ENCODE assay signal across 1 cellular context in the genomic region with DNA sequence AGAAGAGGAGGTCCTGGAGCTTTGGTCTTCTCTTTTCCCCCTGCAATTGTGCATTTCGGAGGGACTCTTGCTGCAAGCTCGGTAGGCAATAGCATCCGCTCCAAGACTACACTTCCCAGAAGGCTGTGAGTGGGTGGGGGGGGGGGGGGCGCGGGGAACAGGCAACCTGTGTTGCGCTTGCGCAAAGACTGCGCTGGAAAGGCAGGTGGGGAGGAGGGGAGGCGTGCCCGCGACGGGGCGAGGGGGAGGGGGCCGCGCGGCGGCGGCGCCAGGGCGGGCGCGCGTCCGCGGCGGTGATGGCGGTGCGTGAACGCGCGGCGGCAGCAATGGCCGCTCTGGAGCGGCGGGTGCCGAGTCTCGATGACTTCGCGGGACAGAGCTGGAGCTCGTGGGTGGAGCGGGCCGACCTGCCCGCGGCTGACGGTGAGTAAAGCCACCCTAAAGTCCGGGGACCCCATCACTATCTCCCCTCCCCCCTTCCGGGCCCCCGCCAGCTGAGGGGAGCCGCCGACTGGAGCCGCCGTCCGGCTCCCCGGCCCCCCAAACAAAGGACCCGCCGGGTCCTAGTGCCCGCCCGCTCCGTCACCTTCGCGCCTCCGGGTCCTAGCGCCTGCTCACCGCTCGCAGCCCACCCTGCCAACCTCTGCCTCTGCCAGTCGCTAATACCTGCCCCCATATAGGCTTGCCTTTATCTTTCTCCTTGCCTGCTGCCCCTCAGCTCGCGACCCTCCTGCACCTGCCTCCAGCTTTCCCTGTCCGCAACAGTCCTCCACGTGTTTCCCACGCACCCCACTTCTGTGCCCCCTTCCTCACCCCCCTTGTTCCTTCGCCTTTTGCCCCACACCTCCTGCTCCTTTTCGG.
TF ChIP-seq lines count a peak whose summit lies in the region.

Gene ATXN7L2 (plus strand): TSS at position 248 of the 861 bp plus-strand sequence. CDS start 49 bp downstream, at position 297.

TF ChIP-seq in HepG2, 621 proteins besides CTCF, POLR2A, EP300 and RAD21 (continued from another document and continues in another):
- TF ChIP-seq ZNF564 (CRISPR knock-in tag; IDR thresholded peaks at IDR 0.05) (0 out of 2 replicates have a peak, but pooled peaks have one; percentile 51), ZNF782 (CRISPR knock-in tag; IDR thresholded peaks at IDR 0.05; ENCODE audit: borderline replicate concordance) (peak; percentile 87; the same call in 1 of the 2 replicates), POLR2AphosphoS2 (IDR thresholded peaks at IDR 0.05; ENCODE audit: low read depth, low read length) (no peak), ZNF891 (CRISPR knock-in tag; IDR thresholded peaks at IDR 0.05) (peak; percentile 94; the same call in 1 of the 2 replicates), ZNF343 (CRISPR knock-in tag; IDR thresholded peaks at IDR 0.05) (0 out of 2 replicates have a peak, but pooled peaks have one; percentile 21), KLF6 (CRISPR knock-in tag; IDR thresholded peaks at IDR 0.05) (peak; percentile 44; the same call in 1 of the 2 replicates), ZBTB21 (CRISPR knock-in tag; IDR thresholded peaks at IDR 0.05) (no peak), ZBTB7A (CRISPR knock-in tag; IDR thresholded peaks at IDR 0.05) (no peak), ZBTB38 (CRISPR knock-in tag; IDR thresholded peaks at IDR 0.05) (peak; percentile 54), ZNF567 (CRISPR knock-in tag; IDR thresholded peaks at IDR 0.05; ENCODE audit: borderline replicate concordance) (0 out of 2 replicates have a peak, but pooled peaks have one; percentile 46), ASH2L (IDR thresholded peaks at IDR 0.05; ENCODE audit: insufficient read length, low read depth, low read length) (peak; percentile 93), SATB2 (CRISPR knock-in tag; IDR thresholded peaks at IDR 0.05) (no peak), ARID5B (CRISPR knock-in tag; IDR thresholded peaks at IDR 0.05) (peak; percentile 64), ZSCAN21 (CRISPR knock-in tag; IDR thresholded peaks at IDR 0.05; ENCODE audit: borderline replicate concordance) (peak; percentile 84; the same call in 1 of the 2 replicates), ZNF550 (CRISPR knock-in tag; IDR thresholded peaks at IDR 0.05; ENCODE audit: borderline replicate concordance) (no peak; the same call in 1 of the 2 replicates), RBM22 (optimal IDR thresholded peaks at IDR 0.05; ENCODE audit: low read length) (no peak), SMARCE1 (IDR thresholded peaks at IDR 0.05; ENCODE audit: borderline replicate concordance) (no peak), TGIF2 (CRISPR knock-in tag; IDR thresholded peaks at IDR 0.05) (no peak), ZNF878 (CRISPR knock-in tag; IDR thresholded peaks at IDR 0.05) (no peak), ZSCAN30 (CRISPR knock-in tag; IDR thresholded peaks at IDR 0.05) (no peak), ZNF724P (CRISPR knock-in tag; IDR thresholded peaks at IDR 0.05; ENCODE audit: borderline replicate concordance) (no peak), ZNF773 (CRISPR knock-in tag; IDR thresholded peaks at IDR 0.05; ENCODE audit: borderline replicate concordance) (no peak), ETV6 (CRISPR knock-in tag; conservative IDR thresholded peaks at IDR 0.05) (peak; percentile 53; the same call in 1 of the 2 replicates), ATRX (CRISPR knock-in tag; IDR thresholded peaks at IDR 0.05; ENCODE audit: borderline replicate concordance) (no peak), PTBP1 (IDR thresholded peaks at IDR 0.05; ENCODE audit: low read depth, low read length, poor library complexity, severe bottlenecking) (no peak), SIN3B (IDR thresholded peaks at IDR 0.05; ENCODE audit: low read length) (peak; percentile 40; the same call in 1 of the 2 replicates), ZSCAN9 (CRISPR knock-in tag; IDR thresholded peaks at IDR 0.05; ENCODE audit: borderline replicate concordance) (0 out of 2 replicates have a peak, but pooled peaks have one; percentile 29), HDAC1 (CRISPR knock-in tag; IDR thresholded peaks at IDR 0.05) (peak; percentile 2; the same call in 1 of the 2 replicates), NFYB (CRISPR knock-in tag; IDR thresholded peaks at IDR 0.05) (0 out of 2 replicates have a peak, but pooled peaks have one; percentile 29), RFX5 (IDR thresholded peaks at IDR 0.05; ENCODE audit: low read depth, low read length) (no peak), ZNF205 (CRISPR knock-in tag; IDR thresholded peaks at IDR 0.05) (0 out of 2 replicates have a peak, but pooled peaks have one; percentile 55), ZNF574 (CRISPR knock-in tag; IDR thresholded peaks at IDR 0.05) (peak; percentile 68), RORA (CRISPR knock-in tag; IDR thresholded peaks at IDR 0.05) (no peak), ZNF224 (CRISPR knock-in tag; IDR thresholded peaks at IDR 0.05) (no peak), FOSL2 (CRISPR knock-in tag; IDR thresholded peaks at IDR 0.05) (peak; percentile 57), ZNF383 (CRISPR knock-in tag; IDR thresholded peaks at IDR 0.05; ENCODE audit: borderline replicate concordance) (no peak), SMARCC2 (IDR thresholded peaks at IDR 0.05) (no peak), ZNF883 (CRISPR knock-in tag; IDR thresholded peaks at IDR 0.05; ENCODE audit: not compliant biosample characterization) (peak; percentile 62), ZNF672 (CRISPR knock-in tag; IDR thresholded peaks at IDR 0.05) (no peak), MLLT10 (CRISPR knock-in tag; IDR thresholded peaks at IDR 0.05) (no peak), CREBL2 (CRISPR knock-in tag; IDR thresholded peaks at IDR 0.05; ENCODE audit: borderline replicate concordance) (no peak), FOXM1 (CRISPR knock-in tag; IDR thresholded peaks at IDR 0.05) (no peak), BHLHE40 (IDR thresholded peaks at IDR 0.05; ENCODE audit: low read length) (no peak), FOXO1 (CRISPR knock-in tag; IDR thresholded peaks at IDR 0.05) (no peak; the same call in 1 of the 2 replicates), ZNF484 (CRISPR knock-in tag; IDR thresholded peaks at IDR 0.05; ENCODE audit: borderline replicate concordance, low read depth) (no peak)
- TF ChIP-seq, protein P1, sequence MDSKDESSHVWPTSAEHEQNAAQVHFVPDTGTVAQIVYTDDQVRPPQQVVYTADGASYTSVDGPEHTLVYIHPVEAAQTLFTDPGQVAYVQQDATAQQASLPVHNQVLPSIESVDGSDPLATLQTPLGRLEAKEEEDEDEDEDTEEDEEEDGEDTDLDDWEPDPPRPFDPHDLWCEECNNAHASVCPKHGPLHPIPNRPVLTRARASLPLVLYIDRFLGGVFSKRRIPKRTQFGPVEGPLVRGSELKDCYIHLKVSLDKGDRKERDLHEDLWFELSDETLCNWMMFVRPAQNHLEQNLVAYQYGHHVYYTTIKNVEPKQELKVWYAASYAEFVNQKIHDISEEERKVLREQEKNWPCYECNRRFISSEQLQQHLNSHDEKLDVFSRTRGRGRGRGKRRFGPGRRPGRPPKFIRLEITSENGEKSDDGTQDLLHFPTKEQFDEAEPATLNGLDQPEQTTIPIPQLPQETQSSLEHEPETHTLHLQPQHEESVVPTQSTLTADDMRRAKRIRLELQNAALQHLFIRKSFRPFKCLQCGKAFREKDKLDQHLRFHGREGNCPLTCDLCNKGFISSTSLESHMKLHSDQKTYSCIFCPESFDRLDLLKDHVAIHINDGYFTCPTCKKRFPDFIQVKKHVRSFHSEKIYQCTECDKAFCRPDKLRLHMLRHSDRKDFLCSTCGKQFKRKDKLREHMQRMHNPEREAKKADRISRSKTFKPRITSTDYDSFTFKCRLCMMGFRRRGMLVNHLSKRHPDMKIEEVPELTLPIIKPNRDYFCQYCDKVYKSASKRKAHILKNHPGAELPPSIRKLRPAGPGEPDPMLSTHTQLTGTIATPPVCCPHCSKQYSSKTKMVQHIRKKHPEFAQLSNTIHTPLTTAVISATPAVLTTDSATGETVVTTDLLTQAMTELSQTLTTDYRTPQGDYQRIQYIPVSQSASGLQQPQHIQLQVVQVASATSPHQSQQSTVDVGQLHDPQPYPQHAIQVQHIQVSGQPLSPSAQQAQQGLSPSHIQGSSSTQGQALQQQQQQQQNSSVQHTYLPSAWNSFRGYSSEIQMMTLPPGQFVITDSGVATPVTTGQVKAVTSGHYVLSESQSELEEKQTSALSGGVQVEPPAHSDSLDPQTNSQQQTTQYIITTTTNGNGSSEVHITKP (CRISPR knock-in tag; IDR thresholded peaks at IDR 0.05; ENCODE audit: low read depth): 0 out of 2 replicates have a peak, but pooled peaks have one; percentile 35
- TF ChIP-seq, protein P2, sequence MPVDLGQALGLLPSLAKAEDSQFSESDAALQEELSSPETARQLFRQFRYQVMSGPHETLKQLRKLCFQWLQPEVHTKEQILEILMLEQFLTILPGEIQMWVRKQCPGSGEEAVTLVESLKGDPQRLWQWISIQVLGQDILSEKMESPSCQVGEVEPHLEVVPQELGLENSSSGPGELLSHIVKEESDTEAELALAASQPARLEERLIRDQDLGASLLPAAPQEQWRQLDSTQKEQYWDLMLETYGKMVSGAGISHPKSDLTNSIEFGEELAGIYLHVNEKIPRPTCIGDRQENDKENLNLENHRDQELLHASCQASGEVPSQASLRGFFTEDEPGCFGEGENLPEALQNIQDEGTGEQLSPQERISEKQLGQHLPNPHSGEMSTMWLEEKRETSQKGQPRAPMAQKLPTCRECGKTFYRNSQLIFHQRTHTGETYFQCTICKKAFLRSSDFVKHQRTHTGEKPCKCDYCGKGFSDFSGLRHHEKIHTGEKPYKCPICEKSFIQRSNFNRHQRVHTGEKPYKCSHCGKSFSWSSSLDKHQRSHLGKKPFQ (CRISPR knock-in tag; IDR thresholded peaks at IDR 0.05; ENCODE audit: insufficient replicate concordance): peak; percentile 72
- TF ChIP-seq, protein P3, sequence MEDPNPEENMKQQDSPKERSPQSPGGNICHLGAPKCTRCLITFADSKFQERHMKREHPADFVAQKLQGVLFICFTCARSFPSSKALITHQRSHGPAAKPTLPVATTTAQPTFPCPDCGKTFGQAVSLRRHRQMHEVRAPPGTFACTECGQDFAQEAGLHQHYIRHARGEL (CRISPR knock-in tag; IDR thresholded peaks at IDR 0.05): no peak
- TF ChIP-seq, protein P4, sequence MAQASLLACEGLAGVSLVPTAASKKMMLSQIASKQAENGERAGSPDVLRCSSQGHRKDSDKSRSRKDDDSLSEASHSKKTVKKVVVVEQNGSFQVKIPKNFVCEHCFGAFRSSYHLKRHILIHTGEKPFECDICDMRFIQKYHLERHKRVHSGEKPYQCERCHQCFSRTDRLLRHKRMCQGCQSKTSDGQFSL (CRISPR knock-in tag; IDR thresholded peaks at IDR 0.05): peak; percentile 61
- TF ChIP-seq, protein P5, sequence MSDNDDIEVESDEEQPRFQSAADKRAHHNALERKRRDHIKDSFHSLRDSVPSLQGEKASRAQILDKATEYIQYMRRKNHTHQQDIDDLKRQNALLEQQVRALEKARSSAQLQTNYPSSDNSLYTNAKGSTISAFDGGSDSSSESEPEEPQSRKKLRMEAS (IDR thresholded peaks at IDR 0.05): peak; percentile 86
